ENCODE assay signal across 17 cellular contexts in the genomic region with DNA sequence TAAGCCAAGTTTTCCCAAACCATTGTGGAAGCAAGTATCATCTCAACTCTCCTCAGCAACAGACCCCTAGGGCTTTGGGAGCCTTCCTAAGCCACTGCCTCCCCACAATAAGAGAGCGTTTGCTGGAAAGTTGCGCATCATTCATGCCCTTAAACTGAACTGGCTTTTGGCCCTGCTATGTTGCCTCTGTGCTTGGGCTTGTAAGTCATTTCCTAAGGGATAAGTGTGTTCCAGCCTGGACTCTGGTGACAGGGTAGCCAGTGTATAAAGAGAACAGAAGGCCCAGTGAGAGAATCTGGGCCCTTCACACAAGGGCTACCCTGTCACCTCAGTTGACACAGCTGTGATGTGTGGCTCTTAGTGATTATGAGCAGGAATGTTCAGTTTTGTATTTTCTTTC.
"Had no signal": no experiment of that assay in that cellular context is flagged by ENCODE, and none has a peak within 500 bp of the region (broad histone marks: within the 10 kb centered on the region; RNA-seq: fewer than 3 reads in every experiment).

No MANE protein-coding gene starts in this region.

- H3K4me3 ChIP-seq: gastrocnemius medialis, lower lobe of right lung, sigmoid colon, upper lobe of left lung had no signal

- H3K27me3 ChIP-seq: gastrocnemius medialis, sigmoid colon, upper lobe of left lung had no signal

- H3K9me3 ChIP-seq: gastrocnemius medialis, lower lobe of right lung, sigmoid colon, upper lobe of left lung had no signal

- ATAC-seq: activated T-helper 17 cell treated with anti-CD3 and anti-CD28 coated beads, Interleukin-2, amount 50 U/mL, for 72 hours; lower lobe of right lung; naive thymus-derived CD4-positive, alpha-beta T cell had no signal

- H3K27ac ChIP-seq: gastrocnemius medialis, lower lobe of right lung, sigmoid colon, upper lobe of left lung had no signal

- H3K36me3 ChIP-seq: gastrocnemius medialis, lower lobe of right lung, sigmoid colon, upper lobe of left lung had no signal

- H3K4me1 ChIP-seq: gastrocnemius medialis, lower lobe of right lung, sigmoid colon, upper lobe of left lung had no signal

- DNase-seq: activated CD4-positive, alpha-beta T cell treated with anti-CD3 and anti-CD28 coated beads, Interleukin-2, amount 50 U/mL, for 1 hour; activated naive CD4-positive, alpha-beta T cell treated with anti-CD3 and anti-CD28 coated beads, Interleukin-2, amount 10 ng/mL, durations not matched to agents 7 days and 5 days; activated T-cell treated with anti-CD3 and anti-CD28 coated beads for 4 hours; central memory CD4-positive, alpha-beta T cell; cortex of kidney; effector CD8-positive, alpha-beta T cell; gastrocnemius medialis; kidney glomerular epithelial cell; lower lobe of right lung; naive thymus-derived CD4-positive, alpha-beta T cell; sigmoid colon; stimulated activated CD4-positive, alpha-beta T cell treated with anti-CD3 and anti-CD28 coated beads, Interleukin-12 subunit alpha, Interleukin-12 subunit beta, amount 100 ng/mL, for 4 hours; stimulated activated CD4-positive, alpha-beta T cell treated with anti-CD3 and anti-CD28 coated beads, Interleukin-2, amount 100 ng/mL, for 48 hours; stimulated activated naive CD4-positive, alpha-beta T cell treated with Interleukin-2 at 50 U/mL for 16 hours; T-helper 2 cell; upper lobe of left lung had no signal
